8 cellular contexts compared by ENCODE assay signal in the genomic region with DNA sequence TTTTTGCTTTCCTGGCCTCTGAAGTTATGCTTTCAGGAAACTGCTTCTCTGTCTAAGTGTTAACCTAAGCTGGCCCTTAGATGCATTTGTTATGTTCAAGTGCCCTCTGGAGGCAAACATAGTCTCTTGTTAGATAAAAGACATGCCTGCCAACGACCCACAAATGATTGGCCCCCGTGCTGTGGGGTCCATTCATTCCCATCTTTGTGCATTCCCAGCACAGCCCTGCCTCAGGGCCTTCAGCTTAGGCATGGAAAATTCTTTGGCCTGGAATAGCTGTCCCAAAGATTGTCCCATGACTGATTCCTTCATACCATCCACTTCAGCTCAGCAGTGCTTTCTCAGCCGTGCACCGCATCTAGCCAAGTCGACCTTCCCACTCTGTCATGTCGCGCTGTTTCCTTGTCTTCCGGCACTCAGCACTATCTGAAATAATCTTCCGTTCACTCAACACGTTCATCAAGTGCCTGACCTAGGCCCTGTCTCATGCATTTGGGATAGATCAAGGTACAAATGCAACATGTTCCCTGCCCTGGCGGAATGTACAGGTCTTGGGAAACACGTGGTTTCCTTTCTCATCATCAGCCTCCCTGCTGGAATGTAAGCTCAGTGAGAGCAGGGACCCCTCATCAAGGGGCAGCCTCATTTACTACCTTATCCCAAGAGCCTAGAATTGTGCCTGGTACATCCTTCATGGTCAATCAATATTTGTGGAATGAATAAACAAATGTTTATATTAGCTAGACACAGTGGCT. TPM values are rescaled to one million over a fixed set of nuclear protein-coding genes. Genes with fewer than 3 reads are reported as not detected.
A peak's percentile ranks its signal among the peaks of the same experiment; 100 is the strongest.
DNase-seq lines count a peak whose midpoint lies in the region; FAIRE-seq and TF ChIP-seq lines count a peak whose summit lies in the region.
"Not testable (repeated sequence)": the region's sequence is repeated elsewhere in the genome, so short reads cannot be mapped to it uniquely, and the experiment has no call there.

No MANE protein-coding gene starts in this region.

- H2AFZ ChIP-seq in astrocyte (ENCODE audit: low read depth, low read length): peak overlapping the region; percentile 54

- TF ChIP-seq CTCF in astrocyte (IDR thresholded peaks at IDR 0.05; ENCODE audit: insufficient read depth, low read depth, low read length) (peak; percentile 29), fibroblast of the aortic adventitia (IDR thresholded peaks at IDR 0.05; ENCODE audit: insufficient read depth, low read length) (peak; percentile 44), transverse colon (IDR thresholded peaks at IDR 0.05) (peak; percentile 12 to 48 (median 41))

- intact Hi-C loops in transverse colon (cut with DNase I; ENCODE audit: low total_unique reads): not testable (repeated sequence)

- 32% methylated on average over 12 of the region's 12 CpGs; no CpG with 5 or more reads in 1 of the 2 donors for WGBS in transverse colon (ENCODE audit: low coverage in 1 of 2), 2 donors

- TF ChIP-seq EP300 in transverse colon (IDR thresholded peaks at IDR 0.05; ENCODE audit: low read depth): not testable (repeated sequence)

- not testable (repeated sequence) for H3K9me3 ChIP-seq in HAP-1; astrocyte (ENCODE audit: insufficient read depth, low read depth, low read length); transverse colon

- H3K36me3 Mint-ChIP-seq in astrocyte (ENCODE audit: low read depth, unreplicated experiment): not testable (repeated sequence)

- H3K27me3 Mint-ChIP-seq in astrocyte (ENCODE audit: low read depth, unreplicated experiment): not testable (repeated sequence)

- DNase-seq in DMS79 (lab: John Stamatoyannopoulos, UW): peak; percentile 1
- peak; percentile 36 to 43 for DNase-seq in HAP-1 (ENCODE audit: low spot score in 2 of 2)
- DNase-seq in NCI-H1417 (lab: John Stamatoyannopoulos, UW): peak; percentile 18 to 74 (median 19)
- DNase-seq in SK-MEL-5 (ENCODE audit: low read depth, low spot score): peak; percentile 83
- peak; percentile 27 for DNase-seq in astrocyte (ENCODE audit: low read depth)
- DNase-seq in fibroblast of the aortic adventitia (ENCODE audit: low read depth): peak; percentile 75
- peak; percentile 77 to 81 for DNase-seq in lung microvascular endothelial cell (ENCODE audit: low read depth in 2 of 2)
- DNase-seq in transverse colon: not testable (repeated sequence)

- H3K4me2 ChIP-seq in astrocyte (ENCODE audit: low read length): not testable (repeated sequence)

- H3K27ac Mint-ChIP-seq in astrocyte (ENCODE audit: unreplicated experiment): not testable (repeated sequence)

- not testable (repeated sequence) for H3K27ac ChIP-seq in astrocyte (ENCODE audit: low read depth, low read length); transverse colon

- not testable (repeated sequence) for H3K4me3 Mint-ChIP-seq in astrocyte (ENCODE audit: unreplicated experiment)

- not testable (repeated sequence) for H3K9ac ChIP-seq in astrocyte (ENCODE audit: low read length)

- in situ Hi-C loops in HAP-1 (cut with MboI; ENCODE audit: low sequenced_read_pairs); SK-MEL-5 (cut with HindIII; ENCODE audit: low pct_unique_long_range_greater_than_20kb, low sequenced_read_pairs); transverse colon (cut with MboI; ENCODE audit: low pct_ligation_motif_present in 1 of 4, low pct_unique_long_range_greater_than_20kb in 1 of 4, low sequenced_read_pairs in 3 of 4): not testable (repeated sequence)

- H4K20me1 ChIP-seq in astrocyte (ENCODE audit: insufficient read depth, low read length): not testable (repeated sequence)

- H3K79me2 ChIP-seq in astrocyte (ENCODE audit: insufficient read depth, low read length): not testable (repeated sequence)

- not testable (repeated sequence) for H3K9me3 Mint-ChIP-seq in astrocyte (ENCODE audit: unreplicated experiment)

- not testable (repeated sequence) for H3K4me1 Mint-ChIP-seq in astrocyte (ENCODE audit: low read depth, unreplicated experiment)

- not testable (repeated sequence) for FAIRE-seq in astrocyte (lab: Jason Lieb, UNC)

- H3K27me3 ChIP-seq in HAP-1 (ENCODE audit: low read depth); astrocyte (ENCODE audit: insufficient read depth, low read length); transverse colon: not testable (repeated sequence)

- not testable (repeated sequence) for H3K4me1 ChIP-seq in HAP-1; astrocyte (ENCODE audit: insufficient read depth, low read length); transverse colon

- not testable (repeated sequence) for H3K36me3 ChIP-seq in HAP-1 (replicated peaks); astrocyte (ENCODE audit: insufficient read depth, low read length); transverse colon

- not testable (repeated sequence) for TF ChIP-seq POLR2A in transverse colon (IDR thresholded peaks at IDR 0.05)

- H3K4me3 ChIP-seq in HAP-1; astrocyte (ENCODE audit: insufficient read depth, low read depth, low read length); fibroblast of the aortic adventitia (ENCODE audit: low read depth, low read length); transverse colon: not testable (repeated sequence)

RNA-seq across cellular contexts. Expression of gene NEK3, which starts 42.2 kb away (rescaled TPM):
- total RNA-seq in SK-MEL-5 (2014; rRNA removed; shearing (Covaris generic)): 7.6 and 8.1 TPM in 2 replicates
- 4.1 and 5.8 TPM in 2 replicates for polyA plus RNA-seq in SK-MEL-5 (2015; cell fraction: cytosol; rRNA removed)
- 40.9 and 51.3 TPM in 2 replicates for polyA plus RNA-seq in SK-MEL-5 (2015; cell fraction: nucleus; rRNA removed)
- total RNA-seq in astrocyte (13.9 and 15.3 TPM in 2 replicates), fibroblast of the aortic adventitia (ENCODE audit: low replicate concordance) (12.3 and 33.9 TPM in 2 replicates), lung microvascular endothelial cell (6.9 and 13.5 TPM in 2 replicates), transverse colon (10 to 100 TPM; 20.9 to 52.1 (median 25.7) TPM)
